26 cellular contexts compared by ENCODE assay signal in the genomic region with DNA sequence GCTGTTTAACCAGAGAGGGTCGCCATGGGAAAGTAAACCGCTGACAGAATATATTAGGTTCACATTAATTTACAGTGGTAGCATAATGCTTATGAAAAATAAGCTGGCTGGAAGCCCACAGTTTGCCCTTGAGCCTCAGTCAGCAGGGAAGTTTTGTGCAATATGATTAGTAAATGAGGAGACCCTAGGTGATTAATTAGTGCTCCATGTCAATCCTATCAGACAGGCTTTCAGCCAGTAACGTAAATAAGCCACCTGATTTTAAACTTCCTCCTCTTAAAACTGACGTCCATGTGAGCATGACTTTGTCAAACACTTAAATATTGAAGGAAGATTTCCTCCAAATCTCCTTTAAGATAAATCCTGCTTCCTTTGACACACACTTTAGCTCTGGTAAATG.
DNase-seq lines count a peak whose midpoint lies in the region; ATAC-seq, FAIRE-seq and TF ChIP-seq lines count a peak whose summit lies in the region.
"Had no signal": no experiment of that assay in that cellular context is flagged by ENCODE, and none has a peak within 500 bp of the region (broad histone marks: within the 10 kb centered on the region; RNA-seq: fewer than 3 reads in every experiment).

No MANE protein-coding gene starts in this region.

- no peaks in the 10 kb centered on the region for H3K27me3 ChIP-seq in K562 (ENCODE audit: control insufficient read depth in 2 of 2, insufficient read depth in 2 of 2, low read length in 2 of 2)
- H3K27me3 ChIP-seq in uterus: no peaks in the 10 kb centered on the region
- H3K27me3 ChIP-seq in esophagus squamous epithelium: no peaks in the 10 kb centered on the region
- H3K27me3 ChIP-seq: esophagus muscularis mucosa, gastroesophageal sphincter, hepatocyte, ovary, upper lobe of right lung had no signal

- H3K27ac ChIP-seq in K562 (ENCODE audit: extremely low read depth, low read depth, low read length): no peak overlapping the region
- H3K27ac ChIP-seq in uterus: peak overlapping the region; percentile 82 to 83
- no peak overlapping the region for H3K27ac ChIP-seq in esophagus squamous epithelium
- H3K27ac ChIP-seq: 22Rv1, esophagus muscularis mucosa, gastroesophageal sphincter, hepatocyte, upper lobe of right lung had no signal

- ATAC-seq in K562: no peak
- no peak for ATAC-seq in stimulated activated naive CD8-positive, alpha-beta T cell treated with anti-CD3 and anti-CD28 coated beads, Interleukin-15, Interleukin-2, amounts not matched to agents 100 U/mL and 50 U/mL, for 24 hours
- ATAC-seq: activated CD8-positive, alpha-beta T cell treated with anti-CD3 and anti-CD28 coated beads for 36 hours; activated naive CD4-positive, alpha-beta T cell treated with anti-CD3 and anti-CD28 coated beads, Interleukin-2, amount 50 U/mL, for 72 hours; gastroesophageal sphincter; left cardiac atrium; natural killer cell treated with Interleukin-12 subunit alpha and Interleukin-12 subunit beta and Interleukin-15 and Interleukin-18, amount 100 ng/mL, for 72 hours; upper lobe of right lung had no signal

- no TSS peak for BruUV-seq in K562 (replicated peaks; lab: Mats Ljungman, UMichigan)

- H3K4me3 ChIP-seq in K562 (no peak overlapping the region), uterus (no peak overlapping the region), esophagus squamous epithelium (no peak overlapping the region)
- H3K4me3 ChIP-seq: esophagus muscularis mucosa, gastroesophageal sphincter, hepatocyte, lung, ovary, upper lobe of right lung had no signal

- TF ChIP-seq CTCF in K562 (IDR thresholded peaks at IDR 0.05 in 2 of 3, conservative IDR thresholded peaks at IDR 0.05 in 1 of 3; ENCODE audit: insufficient read depth in 2 of 3, low read depth in 1 of 3, low read length in 3 of 3) (no peak), uterus (IDR thresholded peaks at IDR 0.05) (no peak), esophagus squamous epithelium (IDR thresholded peaks at IDR 0.05) (no peak)

- no peak for TF ChIP-seq EP300 in K562 (IDR thresholded peaks at IDR 0.05; ENCODE audit: low read length)

- no peaks in the 10 kb centered on the region for H3K79me2 ChIP-seq in K562 (ENCODE audit: control insufficient read depth, insufficient read depth, low read length)

- H3K4me1 ChIP-seq in K562 (replicated peaks in 1 of 2; ENCODE audit: control insufficient read depth in 2 of 2, insufficient read depth in 2 of 2, low read length in 2 of 2) (no peaks in the 10 kb centered on the region; a peak in 1 of 5 replicates), uterus (peaks cover 5 to 7% of the 10 kb centered on the region in 2 donors), esophagus squamous epithelium (peaks cover 0 to 26% (median 2%) of the 10 kb centered on the region in 3 donors)
- H3K4me1 ChIP-seq: upper lobe of right lung had no signal

- CTCF ChIA-PET in K562 (lab: Yijun Ruan, JAX; ENCODE audit: low intra/inter-chr PET ratio): no interaction called here

- intact Hi-C loops in K562 (cut with micrococcal nuclease): no loop called here
- intact Hi-C loops in uterus (cut with DNase I; ENCODE audit: low total_unique reads): no loop called here
- intact Hi-C loops in esophagus squamous epithelium (cut with DNase I): no loop called here

- DNase-seq in NCI-H82 (lab: John Stamatoyannopoulos, UW): peak; percentile 40
- DNase-seq in NCI-H82 treated with DMSO at 0.1 percent for 48 hours (lab: John Stamatoyannopoulos, UW; ENCODE audit: unreplicated experiment): no peak
- no peak for DNase-seq in K562 (ENCODE audit: extremely low read depth in 1 of 4, low spot score in 3 of 4)
- DNase-seq in iris pigment epithelial cell (ENCODE audit: low read depth): peak; percentile 15
- no peak for DNase-seq in uterus
- no peak for DNase-seq in stimulated activated naive CD8-positive, alpha-beta T cell treated with anti-CD3 and anti-CD28 coated beads, Interleukin-15, Interleukin-2, amounts not matched to agents 100 U/mL and 50 U/mL, for 24 hours
- DNase-seq in esophagus squamous epithelium (lab: John Stamatoyannopoulos, UW): no peak
- no peak for DNase-seq in effector CD8-positive, alpha-beta T cell (lab: John Stamatoyannopoulos, UW)
- DNase-seq: activated CD8-positive, alpha-beta T cell treated with anti-CD3 and anti-CD28 coated beads for 36 hours; cortex of kidney; endodermal cell; H9; left cardiac atrium; NCI-H1436 treated with DMSO at 0.1 percent for 48 hours; NCI-H774; ovary; stimulated activated naive CD4-positive, alpha-beta T cell treated with Interleukin-2 at 50 U/mL for 16 hours; upper lobe of right lung had no signal

- H4K20me1 ChIP-seq in K562 (replicated peaks; ENCODE audit: control insufficient read depth, insufficient read depth, low read length): no peaks in the 10 kb centered on the region

- no peak overlapping the region for H2AFZ ChIP-seq in K562 (ENCODE audit: low read depth, low read length)
- H2AFZ ChIP-seq: hepatocyte had no signal

- no peak for FAIRE-seq in K562 (lab: Jason Lieb, UNC)
- FAIRE-seq: G401.6 had no signal

- no peak overlapping the region for H3K9ac ChIP-seq in K562 (ENCODE audit: insufficient read depth in 1 of 2, low read depth in 2 of 2, low read length in 2 of 2)

- 7% methylated on average over 4 of the region's 4 CpGs for WGBS in K562 (ENCODE audit: insufficient coverage, low coverage, missing lambda C conversion rate)
- WGBS in esophagus squamous epithelium, 2 donors: 70 to 74% methylated on average over 4 of the region's 4 CpGs

- H3K9me3 ChIP-seq in K562 (replicated peaks; ENCODE audit: control insufficient read depth, insufficient read depth, low read depth, low read length) (no peaks in the 10 kb centered on the region), uterus (no peaks in the 10 kb centered on the region), esophagus squamous epithelium (no peaks in the 10 kb centered on the region)
- H3K9me3 ChIP-seq: esophagus muscularis mucosa, gastroesophageal sphincter, ovary, upper lobe of right lung had no signal

- TF ChIP-seq POLR2A in K562 (conservative IDR thresholded peaks at IDR 0.05): no peak
- no peak for TF ChIP-seq POLR2A in uterus (IDR thresholded peaks at IDR 0.05)
- no peak for TF ChIP-seq POLR2A in esophagus squamous epithelium (IDR thresholded peaks at IDR 0.05)

- H3K36me3 ChIP-seq in K562 (ENCODE audit: control insufficient read depth, insufficient read depth, low read length) (no peaks in the 10 kb centered on the region), uterus (no peaks in the 10 kb centered on the region), esophagus squamous epithelium (no peaks in the 10 kb centered on the region)
- H3K36me3 ChIP-seq: esophagus muscularis mucosa, gastroesophageal sphincter, ovary, upper lobe of right lung had no signal

- H3K4me2 ChIP-seq in K562 (ENCODE audit: insufficient read depth, low read length): no peak overlapping the region
- H3K4me2 ChIP-seq: hepatocyte had no signal

- no peaks in the 10 kb centered on the region for H3K9me1 ChIP-seq in K562 (ENCODE audit: control insufficient read depth, insufficient read depth, low read length)

- in situ Hi-C loops in K562 (cut with MboI): no loop called here

- POLR2A ChIA-PET in K562 (lab: Yijun Ruan, JAX): no interaction called here

- TF ChIP-seq RAD21 in K562 (CRISPR knock-in tag; conservative IDR thresholded peaks at IDR 0.05 in 1 of 2, IDR thresholded peaks at IDR 0.05 in 1 of 2): no peak

TF ChIP-seq in K562, 482 proteins besides CTCF, POLR2A, EP300 and RAD21 (continues in another document):
- TF ChIP-seq, protein P1, sequence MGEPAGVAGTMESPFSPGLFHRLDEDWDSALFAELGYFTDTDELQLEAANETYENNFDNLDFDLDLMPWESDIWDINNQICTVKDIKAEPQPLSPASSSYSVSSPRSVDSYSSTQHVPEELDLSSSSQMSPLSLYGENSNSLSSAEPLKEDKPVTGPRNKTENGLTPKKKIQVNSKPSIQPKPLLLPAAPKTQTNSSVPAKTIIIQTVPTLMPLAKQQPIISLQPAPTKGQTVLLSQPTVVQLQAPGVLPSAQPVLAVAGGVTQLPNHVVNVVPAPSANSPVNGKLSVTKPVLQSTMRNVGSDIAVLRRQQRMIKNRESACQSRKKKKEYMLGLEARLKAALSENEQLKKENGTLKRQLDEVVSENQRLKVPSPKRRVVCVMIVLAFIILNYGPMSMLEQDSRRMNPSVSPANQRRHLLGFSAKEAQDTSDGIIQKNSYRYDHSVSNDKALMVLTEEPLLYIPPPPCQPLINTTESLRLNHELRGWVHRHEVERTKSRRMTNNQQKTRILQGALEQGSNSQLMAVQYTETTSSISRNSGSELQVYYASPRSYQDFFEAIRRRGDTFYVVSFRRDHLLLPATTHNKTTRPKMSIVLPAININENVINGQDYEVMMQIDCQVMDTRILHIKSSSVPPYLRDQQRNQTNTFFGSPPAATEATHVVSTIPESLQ (CRISPR knock-in tag; IDR thresholded peaks at IDR 0.05): no peak
- TF ChIP-seq BRD4 (IDR thresholded peaks at IDR 0.05) (no peak), NR2C1 (IDR thresholded peaks at IDR 0.05) (no peak), NR2C1 (tag; IDR thresholded peaks at IDR 0.05) (no peak), KDM2B (CRISPR knock-in tag; IDR thresholded peaks at IDR 0.05) (no peak), HNRNPK (IDR thresholded peaks at IDR 0.05; ENCODE audit: low read depth, low read length, poor library complexity, severe bottlenecking) (no peak), MEIS2 (IDR thresholded peaks at IDR 0.05; ENCODE audit: partially characterized antibody) (peak; percentile 45), TEAD2 (tag; IDR thresholded peaks at IDR 0.05) (no peak)

Comparison
In these comparisons a context has a peak if more than half of its experiments do, and no peak if none do; other contexts are left out.
1. DNase-seq: peak in NCI-H82 (single experiment) and iris pigment epithelial cell (single experiment); none in NCI-H82 treated with DMSO at 0.1 percent for 48 hours (single experiment), K562 (0 of 4), uterus (0 of 2), stimulated activated naive CD8-positive, alpha-beta T cell treated with anti-CD3 and anti-CD28 coated beads, Interleukin-15, Interleukin-2, amounts not matched to agents 100 U/mL and 50 U/mL, for 24 hours (single experiment), esophagus squamous epithelium (single experiment) and effector CD8-positive, alpha-beta T cell (single experiment).
2. H3K27ac ChIP-seq: peak in uterus (2 of 2); none in K562 (single experiment) and esophagus squamous epithelium (0 of 4).